In genomic region chr2:166518634-166519390, GRCh38 we compare ENCODE assay signal across 34 cellular contexts. TPM values are rescaled to one million over a fixed set of nuclear protein-coding genes. Genes with fewer than 3 reads are reported as not detected.
DNase-seq lines count a peak whose midpoint lies in the region; ATAC-seq, FAIRE-seq and TF ChIP-seq lines count a peak whose summit lies in the region.
"Had no signal": no experiment of that assay in that cellular context is flagged by ENCODE, and none has a peak within 500 bp of the region (broad histone marks: within the 10 kb centered on the region; RNA-seq: fewer than 3 reads in every experiment).

No MANE protein-coding gene starts in this region.

- H2BK20ac ChIP-seq in IMR-90 (ENCODE audit: low read depth, low read length): no peak overlapping the region

- POLR2A ChIA-PET in IMR-90 (lab: Charles Lee; ENCODE audit: unreplicated experiment): no interaction called here

- H3K4me2 ChIP-seq in IMR-90 (ENCODE audit: low read depth, low read length): no peak overlapping the region
- H3K4me2 ChIP-seq: KMS-11 had no signal

- no TSS peak for BruUV-seq in IMR-90 (replicated peaks; lab: Mats Ljungman, UMichigan)

- no peak overlapping the region for H2BK15ac ChIP-seq in IMR-90 (ENCODE audit: low read depth, low read length)

- CTCF ChIA-PET in IMR-90 (lab: Yijun Ruan, JAX): interaction anchor here (0.7 kb wide), 1 partner anchor 23 kb away, joined by 3 read pairs; no protein-coding TSS in a partner anchor

- H3K23ac ChIP-seq in IMR-90 (ENCODE audit: low read depth, low read length): no peak overlapping the region

- no peak overlapping the region for H4K5ac ChIP-seq in IMR-90 (ENCODE audit: low read depth, low read length)

- no peak overlapping the region for H4K8ac ChIP-seq in IMR-90 (ENCODE audit: low read depth in 2 of 2, low read length in 2 of 2)

- H3K4me1 ChIP-seq in IMR-90 (ENCODE audit: control insufficient read depth, insufficient read depth, low read length): peaks cover 3% of the 10 kb centered on the region; the same call in 1 of the 2 replicates
- H3K4me1 ChIP-seq in right atrium auricular region: peaks cover 0 to 8% of the 10 kb centered on the region in 2 donors

- H3K9me1 ChIP-seq in IMR-90 (ENCODE audit: insufficient read depth, low read length): no peaks in the 10 kb centered on the region

- FAIRE-seq in bronchial epithelial cell (lab: Jason Lieb, UNC): no peak
- FAIRE-seq: GM19239, H54, TTC549 had no signal

- 57% methylated on average over 3 of the region's 3 CpGs; no CpG with 5 or more reads in 1 of the 2 experiments for WGBS in IMR-90 (ENCODE audit: extremely low coverage in 2 of 2, insufficient read length in 1 of 2), 2 experiments

- peak; percentile 20 for DNase-seq in EH (ENCODE audit: low read depth)
- peak; percentile 36 for DNase-seq in IMR-90
- DNase-seq in bronchial epithelial cell (ENCODE audit: low read depth): peak; percentile 77
- no peak for DNase-seq in right atrium auricular region (ENCODE audit: low spot score)
- DNase-seq in LoVo (ENCODE audit: low spot score): no peak
- no peak for DNase-seq in kidney tubule cell (ENCODE audit: low spot score)
- DNase-seq: activated CD4-positive, alpha-beta T cell treated with anti-CD3 and anti-CD28 coated beads, Interleukin-2, amount 50 U/mL, for 48 hours; activated naive CD8-positive, alpha-beta T cell treated with anti-CD3 and anti-CD28 coated beads, Interleukin-2, amount 50 U/mL, for 24 hours; activated T-cell treated with anti-CD3 and anti-CD28 coated beads, Interleukin-2, amount 50 U/mL, for 72 hours; AML-193; Calu3; CD4-positive, CD25-positive, alpha-beta regulatory T cell; DND-41; dorsolateral prefrontal cortex; hippocampal formation; immature natural killer cell; NCI-H1417 treated with DMSO at 0.1 percent for 48 hours; NCI-H2081 treated with DMSO at 0.1 percent for 48 hours; NCI-H82; right cardiac atrium; RPMI8226; stimulated activated CD4-positive, alpha-beta T cell treated with anti-CD3 and anti-CD28 coated beads, Interleukin-12 subunit alpha, Interleukin-12 subunit beta, amount 100 ng/mL, for 4 hours; stimulated activated CD4-positive, alpha-beta T cell treated with anti-CD3 and anti-CD28 coated beads, Interleukin-4, amount 100 ng/mL, for 1 hour had no signal

- H2AFZ ChIP-seq in IMR-90 (replicated peaks; ENCODE audit: low read length, poor library complexity): no peak overlapping the region

- no peak overlapping the region for H2AK5ac ChIP-seq in IMR-90 (ENCODE audit: low read depth, low read length)

- no peak overlapping the region for H3K4ac ChIP-seq in IMR-90 (ENCODE audit: low read depth, low read length)

- H3K9ac ChIP-seq in IMR-90 (ENCODE audit: low read depth, low read length): no peak overlapping the region
- H3K9ac ChIP-seq: KMS-11 had no signal

- dilution Hi-C loops in IMR-90 (cut with HindIII; ENCODE audit: low sequenced_read_pairs, unreplicated experiment): no loop called here

- no peak for TF ChIP-seq POLR2A in IMR-90 (IDR thresholded peaks at IDR 0.05; ENCODE audit: low read depth, low read length)

- no peak overlapping the region for H2BK120ac ChIP-seq in IMR-90 (ENCODE audit: low read depth, low read length)

- H4K91ac ChIP-seq in IMR-90 (ENCODE audit: insufficient read depth, low read depth, low read length): no peak overlapping the region

- no peak overlapping the region for H2BK5ac ChIP-seq in IMR-90 (ENCODE audit: low read depth, low read length, poor library complexity, severe bottlenecking)

- H3K27me3 ChIP-seq in IMR-90 (ENCODE audit: control insufficient read depth, insufficient read depth, low read length) (no peaks in the 10 kb centered on the region), bronchial epithelial cell (ENCODE audit: control insufficient read depth, insufficient read depth, low read length) (no peaks in the 10 kb centered on the region), right atrium auricular region (no peaks in the 10 kb centered on the region)
- H3K27me3 ChIP-seq: gastroesophageal sphincter, tibial nerve had no signal

- H3K27ac ChIP-seq in IMR-90 (ENCODE audit: insufficient read depth, low read length) (no peak overlapping the region), right atrium auricular region (no peak overlapping the region)
- H3K27ac ChIP-seq: dorsolateral prefrontal cortex, KMS-11, tibial nerve had no signal

- no peaks in the 10 kb centered on the region for H3K9me3 ChIP-seq in IMR-90 (ENCODE audit: control insufficient read depth, insufficient read depth, low read length)
- no peaks in the 10 kb centered on the region for H3K9me3 ChIP-seq in right atrium auricular region
- H3K9me3 ChIP-seq: gastroesophageal sphincter, tibial nerve had no signal

- in situ Hi-C loops in IMR-90 (cut with MboI; ENCODE audit: low sequenced_read_pairs): loop anchor here (5.0 kb wide), 1 partner anchor 337 kb away; no protein-coding TSS in a partner anchor

- no peak overlapping the region for H3K14ac ChIP-seq in IMR-90 (replicated peaks; ENCODE audit: low read depth, low read length)

- H3K36me3 ChIP-seq in IMR-90 (ENCODE audit: control insufficient read depth, insufficient read depth, low read length): no peaks in the 10 kb centered on the region
- no peaks in the 10 kb centered on the region for H3K36me3 ChIP-seq in bronchial epithelial cell (ENCODE audit: control insufficient read depth, insufficient read depth, low read length)
- no peaks in the 10 kb centered on the region for H3K36me3 ChIP-seq in right atrium auricular region
- H3K36me3 ChIP-seq: gastroesophageal sphincter, tibial nerve had no signal

- H3K4me3 ChIP-seq in IMR-90 (ENCODE audit: insufficient read depth, low read depth, low read length) (no peak overlapping the region), bronchial epithelial cell (ENCODE audit: low read depth, low read length) (no peak overlapping the region), right atrium auricular region (peak overlapping the region; percentile 5 to 19)
- H3K4me3 ChIP-seq: dorsolateral prefrontal cortex, gastroesophageal sphincter, tibial nerve had no signal

- no peak for TF ChIP-seq RAD21 in IMR-90 (IDR thresholded peaks at IDR 0.05; ENCODE audit: low read length)

- no peak overlapping the region for H3K56ac ChIP-seq in IMR-90 (ENCODE audit: extremely low read depth, insufficient read depth, low read length)

- peak; percentile 46; the same call in 1 of the 2 replicates for ATAC-seq in IMR-90 (ENCODE audit: low read depth)
- no peak for ATAC-seq in GM18868 (IDR thresholded peaks at IDR 0.05; ENCODE audit: unreplicated experiment)
- ATAC-seq in GM18873 (IDR thresholded peaks at IDR 0.05; ENCODE audit: low FRiP score, unreplicated experiment): no peak
- ATAC-seq: activated naive CD8-positive, alpha-beta T cell treated with anti-CD3 and anti-CD28 coated beads, Interleukin-2, amount 50 U/mL, for 24 hours; activated T-cell treated with anti-CD3 and anti-CD28 coated beads, Interleukin-2, amount 50 U/mL, for 72 hours; gastroesophageal sphincter; left lobe of liver; SK-N-SH treated with all-trans-retinoic acid at 6 μM for 48 hours had no signal

- H3K18ac ChIP-seq in IMR-90 (ENCODE audit: low read depth, low read length): no peak overlapping the region

- H2AK9ac ChIP-seq in IMR-90 (replicated peaks; ENCODE audit: low read depth, low read length, poor library complexity): no peak overlapping the region

- H4K20me1 ChIP-seq in IMR-90 (ENCODE audit: insufficient read depth, low read length): no peaks in the 10 kb centered on the region

- TF ChIP-seq CTCF in IMR-90 (conservative IDR thresholded peaks at IDR 0.05; ENCODE audit: low read depth, low read length) (no peak), bronchial epithelial cell (IDR thresholded peaks at IDR 0.05; ENCODE audit: insufficient read depth, low read length, severe bottlenecking) (no peak), right atrium auricular region (IDR thresholded peaks at IDR 0.05) (no peak)

- H3K79me1 ChIP-seq in IMR-90 (ENCODE audit: low read depth in 1 of 2, low read length in 2 of 2): no peaks in the 10 kb centered on the region

- intact Hi-C loops in IMR-90 (cut with micrococcal nuclease): loop anchor here (5.0 kb wide), 1 partner anchor 97 kb away; no protein-coding TSS in a partner anchor

TF ChIP-seq in IMR-90, 13 proteins besides CTCF, POLR2A, EP300 and RAD21:
- TF ChIP-seq ELK1 (IDR thresholded peaks at IDR 0.05; ENCODE audit: borderline replicate concordance, low read depth, low read length): no peak

RNA-seq across cellular contexts. Expression of gene SCN7A, which starts 24.8 kb away (rescaled TPM):
- 0.90 and 1.7 TPM in 2 replicates for total RNA-seq in IMR-90 (2012; rRNA removed)
- 0.24 and 0.39 TPM in 2 replicates for polyA plus RNA-seq in IMR-90 (2012; rRNA removed)
- polyA plus RNA-seq in IMR-90 (2012; cell fraction: cytosol; rRNA removed): 0.08 and 0.09 TPM in 2 replicates
- 0.10 and 1.7 TPM in 2 replicates for polyA plus RNA-seq in IMR-90 (2012; cell fraction: nucleus; rRNA removed; ENCODE audit: low replicate concordance)
- total RNA-seq in bronchial epithelial cell: not detected in 2 replicates
- total RNA-seq in right atrium auricular region: 10 to 100 TPM in 1 of 2 donors, 1 to 10 TPM in 1; 6.2 to 30.6 TPM
- total RNA-seq: A673; activated T-cell treated with anti-CD3 and anti-CD28 coated beads, Interleukin-2, amount 50 U/mL, for 72 hours; Calu3; CD4-positive, CD25-positive, alpha-beta regulatory T cell had no signal
- polyA plus RNA-seq: CD4-positive, CD25-positive, alpha-beta regulatory T cell; immature natural killer cell had no signal

Comparison
In these comparisons a context has a peak if more than half of its experiments do, and no peak if none do; other contexts are left out.
1. DNase-seq: peak in EH (single experiment), IMR-90 (single experiment) and bronchial epithelial cell (single experiment); none in right atrium auricular region (single experiment), LoVo (single experiment) and kidney tubule cell (single experiment).
2. H3K4me3 ChIP-seq: peak in right atrium auricular region (2 of 2); none in IMR-90 (single experiment) and bronchial epithelial cell (single experiment).